In the genomic region with DNA sequence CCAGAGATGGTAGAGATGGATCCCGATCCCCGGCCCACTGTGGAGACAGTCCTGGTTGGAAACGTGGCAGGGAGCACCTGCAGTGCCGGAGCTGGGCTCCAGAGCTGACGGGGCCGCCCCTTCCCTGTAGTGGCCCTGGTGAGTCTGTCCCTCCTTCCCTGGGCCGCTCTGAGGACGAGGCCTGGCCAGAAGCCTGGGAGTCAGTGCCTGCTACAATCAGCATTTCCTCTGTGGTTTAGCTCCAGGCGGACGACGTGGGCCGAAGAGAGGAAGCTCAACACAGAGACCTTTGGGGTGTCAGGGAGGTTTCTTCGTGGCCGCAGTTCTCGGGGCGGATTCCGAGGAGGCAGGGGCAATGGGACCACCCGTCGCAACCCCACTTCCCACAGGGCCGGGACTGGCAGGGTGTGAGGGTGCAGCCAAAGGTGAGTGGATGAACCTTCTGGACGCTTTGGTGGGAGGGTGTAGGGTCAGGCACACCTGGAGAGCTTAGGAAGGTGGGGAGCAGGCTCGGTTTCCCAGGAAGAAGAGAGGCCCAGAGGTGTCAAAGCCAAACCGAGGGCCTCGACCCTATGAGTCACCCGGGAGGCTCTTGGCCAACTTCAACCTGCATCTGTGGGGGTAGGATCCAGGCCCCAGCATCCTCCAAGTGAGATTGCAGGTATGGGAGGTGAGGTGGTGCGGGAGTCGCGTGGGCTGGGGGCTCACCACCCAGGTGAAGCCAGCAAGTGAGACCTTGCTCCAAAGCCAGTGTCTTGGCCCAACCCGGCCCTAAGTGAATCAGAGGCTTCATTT, we compare ENCODE assay signal across 10 cellular contexts. TPM values are rescaled to one million over a fixed set of nuclear protein-coding genes. Genes with fewer than 3 reads are reported as not detected.
DNase-seq lines count a peak whose midpoint lies in the region; ATAC-seq and TF ChIP-seq lines count a peak whose summit lies in the region.
"Had no signal": no experiment of that assay in that cellular context is flagged by ENCODE, and none has a peak within 500 bp of the region (broad histone marks: within the 10 kb centered on the region; RNA-seq: fewer than 3 reads in every experiment).

No MANE protein-coding gene starts in this region.

- H3K36me3 ChIP-seq in lung (ENCODE audit: control insufficient read depth in 2 of 2, insufficient read depth in 2 of 2, low read length in 2 of 2) (peaks cover 24 to 78% of the 10 kb centered on the region in 2 donors), testis (ENCODE audit: low read depth, missing control alignments) (no peaks in the 10 kb centered on the region)

- H3K9me3 Mint-ChIP-seq in activated naive CD4-positive, alpha-beta T cell treated with anti-CD3 and anti-CD28 coated beads for 36 hours, result no peaks in the 10 kb centered on the region
- no peaks in the 10 kb centered on the region for H3K9me3 Mint-ChIP-seq in central memory CD8-positive, alpha-beta T cell
- H3K9me3 Mint-ChIP-seq: nephron had no signal

- peaks cover 0 to 13% of the 10 kb centered on the region in 2 donors for H3K4me1 ChIP-seq in lung (ENCODE audit: control insufficient read depth in 2 of 2, insufficient read depth in 2 of 2, low read length in 2 of 2)
- H3K4me1 ChIP-seq in testis, result peaks cover 4% of the 10 kb centered on the region

- no peak for ATAC-seq in central memory CD8-positive, alpha-beta T cell (replicated peaks; ENCODE audit: extremely low read depth, poor library complexity, severe bottlenecking)
- no peak for ATAC-seq in lung (ENCODE audit: insufficient read depth, low FRiP score)

- no peak for TF ChIP-seq POLR2A in testis (IDR thresholded peaks at IDR 0.05)

- H3K27ac ChIP-seq in lung (ENCODE audit: low read depth in 1 of 2, low read length in 1 of 2) (peak overlapping the region; percentile 12 to 73), testis (peak overlapping the region; percentile 35)

- H3K4me3 Mint-ChIP-seq in activated naive CD4-positive, alpha-beta T cell treated with anti-CD3 and anti-CD28 coated beads for 36 hours, result no peak overlapping the region
- H3K4me3 Mint-ChIP-seq in central memory CD8-positive, alpha-beta T cell, result peak overlapping the region; percentile 48
- H3K4me3 Mint-ChIP-seq: nephron had no signal

- TF ChIP-seq CTCF in lung (IDR thresholded peaks at IDR 0.05; ENCODE audit: control extremely low read depth, extremely low read depth), result no peak
- TF ChIP-seq CTCF in testis (IDR thresholded peaks at IDR 0.05), result no peak

- H3K4me1 Mint-ChIP-seq in activated naive CD4-positive, alpha-beta T cell treated with anti-CD3 and anti-CD28 coated beads for 36 hours (ENCODE audit: low read depth), result peaks cover 26% of the 10 kb centered on the region
- H3K4me1 Mint-ChIP-seq in central memory CD8-positive, alpha-beta T cell, result peaks cover 43% of the 10 kb centered on the region

- no peak for DNase-seq in activated naive CD4-positive, alpha-beta T cell treated with anti-CD3 and anti-CD28 coated beads for 36 hours
- no peak for DNase-seq in activated naive CD4-positive, alpha-beta T cell (lab: John Stamatoyannopoulos, UW)
- no peak for DNase-seq in central memory CD8-positive, alpha-beta T cell (ENCODE audit: low spot score in 2 of 2)
- DNase-seq in lung (ENCODE audit: low spot score) (peak; percentile 39), testis (no peak), DMS79 treated with DMSO at 0.1 percent for 48 hours (lab: John Stamatoyannopoulos, UW) (no peak), RKO (ENCODE audit: low spot score) (no peak)
- no peak for DNase-seq in stimulated activated CD8-positive, alpha-beta memory T cell treated with anti-CD3 and anti-CD28 coated beads, Interleukin-4, amount 100 ng/mL, for 48 hours
- DNase-seq: stimulated activated CD4-positive, alpha-beta T cell treated with anti-CD3 and anti-CD28 coated beads, Interleukin-4, amount 100 ng/mL, for 24 hours had no signal

- H3K9me3 ChIP-seq in lung (ENCODE audit: control insufficient read depth in 2 of 2, insufficient read depth in 1 of 2, low read length in 1 of 2) (no peaks in the 10 kb centered on the region), testis (no peaks in the 10 kb centered on the region)

- intact Hi-C loops in activated naive CD4-positive, alpha-beta T cell treated with anti-CD3 and anti-CD28 coated beads for 36 hours (cut with micrococcal nuclease), result no loop called here
- intact Hi-C loops in testis (cut with DNase I; ENCODE audit: low total_unique reads), result no loop called here

- no peaks in the 10 kb centered on the region for H3K27me3 Mint-ChIP-seq in activated naive CD4-positive, alpha-beta T cell treated with anti-CD3 and anti-CD28 coated beads for 36 hours (ENCODE audit: low read depth)
- no peaks in the 10 kb centered on the region for H3K27me3 Mint-ChIP-seq in central memory CD8-positive, alpha-beta T cell

- H3K36me3 Mint-ChIP-seq in activated naive CD4-positive, alpha-beta T cell treated with anti-CD3 and anti-CD28 coated beads for 36 hours (ENCODE audit: low read depth), result peaks cover 49% of the 10 kb centered on the region
- H3K36me3 Mint-ChIP-seq in central memory CD8-positive, alpha-beta T cell (ENCODE audit: insufficient read depth), result peaks cover 66% of the 10 kb centered on the region

- WGBS in lung, 2 donors, result 57 to 65% methylated on average over 28 to 29 of the region's 29 CpGs
- WGBS in testis, 2 donors, result 70 to 83% methylated on average over 22 to 29 of the region's 29 CpGs

- no peaks in the 10 kb centered on the region for H3K27me3 ChIP-seq in lung (ENCODE audit: control insufficient read depth, insufficient read depth)
- H3K27me3 ChIP-seq in testis, result no peaks in the 10 kb centered on the region

- H3K4me3 ChIP-seq in lung (no peak overlapping the region), testis (no peak overlapping the region)

- peak overlapping the region; percentile 66 for H3K27ac Mint-ChIP-seq in activated naive CD4-positive, alpha-beta T cell treated with anti-CD3 and anti-CD28 coated beads for 36 hours
- peak overlapping the region; percentile 89 for H3K27ac Mint-ChIP-seq in central memory CD8-positive, alpha-beta T cell (ENCODE audit: low read depth)

- CTCF ChIA-PET in activated naive CD4-positive, alpha-beta T cell treated with anti-CD3 and anti-CD28 coated beads for 36 hours (lab: Charles Lee), result interaction anchor here (0.7 to 3.5 kb wide), 3 partner anchors 9 to 123 kb away, joined by 3 to 27 read pairs (median 3); no protein-coding TSS in a partner anchor

RNA-seq across cellular contexts. Expression of a gene that starts 9.9 kb away (rescaled TPM):
- 100 to 1,000 TPM; 287 to 288 TPM for total RNA-seq in activated naive CD4-positive, alpha-beta T cell treated with anti-CD3 and anti-CD28 coated beads for 36 hours
- 100 to 1,000 TPM; 100 to 289 TPM for total RNA-seq in lung
- polyA plus RNA-seq in lung, result 100 to 1,000 TPM; 226 to 478 TPM
- 100 to 1,000 TPM; 146 to 203 TPM for total RNA-seq in testis
- 124 TPM for polyA plus RNA-seq in testis (ENCODE audit: insufficient read depth, low read depth, low replicate concordance)

RNA-seq across cellular contexts. Expression of a gene that starts 10.3 kb away (rescaled TPM):
- 10 to 100 TPM; 14.5 to 18.0 TPM for total RNA-seq in activated naive CD4-positive, alpha-beta T cell treated with anti-CD3 and anti-CD28 coated beads for 36 hours
- 10 to 100 TPM; 15.1 to 24.1 TPM for total RNA-seq in lung
- polyA plus RNA-seq in lung, result 10 to 100 TPM in 1 of 2 donors, 1 to 10 TPM in 1; 7.2 to 14.6 TPM
- total RNA-seq in testis, result 10 to 100 TPM; 54.6 to 69.5 TPM
- 16.2 TPM for polyA plus RNA-seq in testis (ENCODE audit: insufficient read depth, low read depth, low replicate concordance)

RNA-seq across cellular contexts. Expression of a gene that starts 11.0 kb away (rescaled TPM):
- 10 to 100 TPM; 29.6 to 33.3 TPM for total RNA-seq in activated naive CD4-positive, alpha-beta T cell treated with anti-CD3 and anti-CD28 coated beads for 36 hours
- total RNA-seq in lung (10 to 100 TPM; 31.7 to 41.7 TPM), testis (100 to 1,000 TPM; 116 to 137 TPM)
- polyA plus RNA-seq in lung (10 to 100 TPM; 16.4 to 24.0 TPM), testis (ENCODE audit: insufficient read depth, low read depth, low replicate concordance) (91.0 TPM)

RNA-seq across cellular contexts. Expression of a gene that starts 49.6 kb away (rescaled TPM):
- 10 to 100 TPM; 34.3 to 36.4 TPM for total RNA-seq in activated naive CD4-positive, alpha-beta T cell treated with anti-CD3 and anti-CD28 coated beads for 36 hours
- total RNA-seq in lung (10 to 100 TPM; 18.3 to 35.5 TPM), testis (10 to 100 TPM; 61.9 to 76.8 TPM)
- polyA plus RNA-seq in lung (10 to 100 TPM; 23.4 to 33.7 TPM), testis (ENCODE audit: insufficient read depth, low read depth, low replicate concordance) (53.3 TPM)
